In the genomic region with DNA sequence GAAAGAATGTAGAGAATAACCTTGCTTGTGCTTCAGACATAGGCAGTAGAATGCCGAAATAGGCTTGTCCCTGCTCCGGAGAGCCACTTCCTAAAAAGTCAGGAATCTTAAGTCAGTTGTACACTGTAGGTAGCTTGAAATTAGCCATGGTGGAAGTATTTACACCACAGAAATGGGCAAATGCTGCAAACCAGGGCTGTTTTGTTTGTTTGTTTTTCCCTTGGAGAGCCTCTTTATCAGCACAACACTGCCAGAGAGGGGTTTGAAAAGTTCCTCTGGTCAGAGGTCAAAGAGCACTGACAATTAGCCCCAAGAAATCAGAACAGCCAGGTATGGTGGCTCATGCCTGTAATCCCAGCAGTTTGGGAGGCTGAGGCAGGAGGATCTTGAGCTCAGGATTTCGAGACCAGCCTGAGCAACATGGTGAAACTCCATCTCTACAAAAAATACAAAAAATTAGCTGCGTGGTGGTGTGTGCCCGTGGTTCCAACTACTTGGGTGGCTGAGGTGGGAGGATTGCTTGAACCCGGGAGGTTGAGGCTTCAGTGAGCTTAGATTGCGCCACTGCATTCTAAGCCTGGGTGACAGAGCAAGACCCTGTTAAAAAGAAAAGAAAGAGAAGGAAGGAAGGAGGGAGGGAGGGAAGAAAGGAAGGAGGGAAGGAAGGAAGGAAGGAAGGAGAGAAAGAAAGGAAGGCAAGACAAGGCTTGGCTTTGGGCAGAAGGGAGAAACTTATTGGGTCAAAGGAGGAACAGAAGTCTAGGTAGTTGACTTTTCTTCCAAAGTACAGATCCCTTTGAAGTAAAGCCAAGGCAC, we compare ENCODE assay signal across 1 cellular context.
TF ChIP-seq lines count a peak whose summit lies in the region.

No MANE protein-coding gene starts in this region.

TF ChIP-seq in HepG2, 621 proteins besides CTCF, POLR2A, EP300 and RAD21 (continued from another document and continues in another):
- TF ChIP-seq, protein P1, sequence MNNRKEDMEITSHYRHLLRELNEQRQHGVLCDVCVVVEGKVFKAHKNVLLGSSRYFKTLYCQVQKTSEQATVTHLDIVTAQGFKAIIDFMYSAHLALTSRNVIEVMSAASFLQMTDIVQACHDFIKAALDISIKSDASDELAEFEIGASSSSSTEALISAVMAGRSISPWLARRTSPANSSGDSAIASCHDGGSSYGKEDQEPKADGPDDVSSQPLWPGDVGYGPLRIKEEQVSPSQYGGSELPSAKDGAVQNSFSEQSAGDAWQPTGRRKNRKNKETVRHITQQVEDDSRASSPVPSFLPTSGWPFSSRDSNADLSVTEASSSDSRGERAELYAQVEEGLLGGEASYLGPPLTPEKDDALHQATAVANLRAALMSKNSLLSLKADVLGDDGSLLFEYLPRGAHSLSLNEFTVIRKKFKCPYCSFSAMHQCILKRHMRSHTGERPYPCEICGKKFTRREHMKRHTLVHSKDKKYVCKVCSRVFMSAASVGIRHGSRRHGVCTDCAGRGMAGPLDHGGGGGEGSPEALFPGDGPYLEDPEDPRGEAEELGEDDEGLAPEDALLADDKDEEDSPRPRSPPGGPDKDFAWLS (CRISPR knock-in tag; IDR thresholded peaks at IDR 0.05; ENCODE audit: borderline replicate concordance), result no peak
- TF ChIP-seq PITX1 (CRISPR knock-in tag; IDR thresholded peaks at IDR 0.05) (peak; percentile 73; the same call in 1 of the 2 replicates), SAP130 (CRISPR knock-in tag; IDR thresholded peaks at IDR 0.05; ENCODE audit: low read depth) (peak; percentile 53), ZNF7 (CRISPR knock-in tag; IDR thresholded peaks at IDR 0.05) (no peak), ZNF263 (CRISPR knock-in tag; IDR thresholded peaks at IDR 0.05) (no peak), SUZ12 (IDR thresholded peaks at IDR 0.05; ENCODE audit: low read depth, low read length) (no peak), SMARCC2 (IDR thresholded peaks at IDR 0.05) (no peak), CAMTA2 (CRISPR knock-in tag; IDR thresholded peaks at IDR 0.05; ENCODE audit: borderline replicate concordance) (no peak), ZNF816 (CRISPR knock-in tag; IDR thresholded peaks at IDR 0.05; ENCODE audit: borderline replicate concordance) (no peak), PHF8 (CRISPR knock-in tag; IDR thresholded peaks at IDR 0.05) (no peak), SRSF9 (IDR thresholded peaks at IDR 0.05; ENCODE audit: borderline replicate concordance, insufficient read depth, low read depth, low read length, poor library complexity, severe bottlenecking) (no peak), HDAC1 (CRISPR knock-in tag; IDR thresholded peaks at IDR 0.05) (peak; percentile 67; the same call in 1 of the 2 replicates), ZNF776 (CRISPR knock-in tag; IDR thresholded peaks at IDR 0.05) (no peak), GTF3A (CRISPR knock-in tag; conservative IDR thresholded peaks at IDR 0.05) (no peak; the same call in 1 of the 2 replicates), ZFAT (CRISPR knock-in tag; conservative IDR thresholded peaks at IDR 0.05) (no peak), SOX6 (IDR thresholded peaks at IDR 0.05) (no peak), SOX6 (CRISPR knock-in tag; IDR thresholded peaks at IDR 0.05) (peak; percentile 55), KLF9 (CRISPR knock-in tag; IDR thresholded peaks at IDR 0.05; ENCODE audit: low read depth) (no peak), ZNF260 (CRISPR knock-in tag; IDR thresholded peaks at IDR 0.05; ENCODE audit: borderline replicate concordance, low read depth) (no peak), ZNF674 (CRISPR knock-in tag; IDR thresholded peaks at IDR 0.05; ENCODE audit: low read depth) (no peak), TRIM24 (CRISPR knock-in tag; IDR thresholded peaks at IDR 0.05) (peak; percentile 67), NR3C1 (CRISPR knock-in tag; IDR thresholded peaks at IDR 0.05) (no peak), ZNF878 (CRISPR knock-in tag; IDR thresholded peaks at IDR 0.05) (peak; percentile 85), ARNT2 (CRISPR knock-in tag; IDR thresholded peaks at IDR 0.05; ENCODE audit: low read depth) (0 out of 2 replicates have a peak, but pooled peaks have one; percentile 28), MIER3 (CRISPR knock-in tag; IDR thresholded peaks at IDR 0.05; ENCODE audit: borderline replicate concordance) (peak; percentile 65; the same call in 1 of the 2 replicates), NFYB (CRISPR knock-in tag; IDR thresholded peaks at IDR 0.05) (no peak), ZSCAN20 (CRISPR knock-in tag; IDR thresholded peaks at IDR 0.05; ENCODE audit: borderline replicate concordance) (no peak), NPAS2 (CRISPR knock-in tag; IDR thresholded peaks at IDR 0.05; ENCODE audit: borderline replicate concordance) (no peak), GABPB1 (CRISPR knock-in tag; IDR thresholded peaks at IDR 0.05) (peak; percentile 19; the same call in 1 of the 2 replicates)
- TF ChIP-seq, protein P2, sequence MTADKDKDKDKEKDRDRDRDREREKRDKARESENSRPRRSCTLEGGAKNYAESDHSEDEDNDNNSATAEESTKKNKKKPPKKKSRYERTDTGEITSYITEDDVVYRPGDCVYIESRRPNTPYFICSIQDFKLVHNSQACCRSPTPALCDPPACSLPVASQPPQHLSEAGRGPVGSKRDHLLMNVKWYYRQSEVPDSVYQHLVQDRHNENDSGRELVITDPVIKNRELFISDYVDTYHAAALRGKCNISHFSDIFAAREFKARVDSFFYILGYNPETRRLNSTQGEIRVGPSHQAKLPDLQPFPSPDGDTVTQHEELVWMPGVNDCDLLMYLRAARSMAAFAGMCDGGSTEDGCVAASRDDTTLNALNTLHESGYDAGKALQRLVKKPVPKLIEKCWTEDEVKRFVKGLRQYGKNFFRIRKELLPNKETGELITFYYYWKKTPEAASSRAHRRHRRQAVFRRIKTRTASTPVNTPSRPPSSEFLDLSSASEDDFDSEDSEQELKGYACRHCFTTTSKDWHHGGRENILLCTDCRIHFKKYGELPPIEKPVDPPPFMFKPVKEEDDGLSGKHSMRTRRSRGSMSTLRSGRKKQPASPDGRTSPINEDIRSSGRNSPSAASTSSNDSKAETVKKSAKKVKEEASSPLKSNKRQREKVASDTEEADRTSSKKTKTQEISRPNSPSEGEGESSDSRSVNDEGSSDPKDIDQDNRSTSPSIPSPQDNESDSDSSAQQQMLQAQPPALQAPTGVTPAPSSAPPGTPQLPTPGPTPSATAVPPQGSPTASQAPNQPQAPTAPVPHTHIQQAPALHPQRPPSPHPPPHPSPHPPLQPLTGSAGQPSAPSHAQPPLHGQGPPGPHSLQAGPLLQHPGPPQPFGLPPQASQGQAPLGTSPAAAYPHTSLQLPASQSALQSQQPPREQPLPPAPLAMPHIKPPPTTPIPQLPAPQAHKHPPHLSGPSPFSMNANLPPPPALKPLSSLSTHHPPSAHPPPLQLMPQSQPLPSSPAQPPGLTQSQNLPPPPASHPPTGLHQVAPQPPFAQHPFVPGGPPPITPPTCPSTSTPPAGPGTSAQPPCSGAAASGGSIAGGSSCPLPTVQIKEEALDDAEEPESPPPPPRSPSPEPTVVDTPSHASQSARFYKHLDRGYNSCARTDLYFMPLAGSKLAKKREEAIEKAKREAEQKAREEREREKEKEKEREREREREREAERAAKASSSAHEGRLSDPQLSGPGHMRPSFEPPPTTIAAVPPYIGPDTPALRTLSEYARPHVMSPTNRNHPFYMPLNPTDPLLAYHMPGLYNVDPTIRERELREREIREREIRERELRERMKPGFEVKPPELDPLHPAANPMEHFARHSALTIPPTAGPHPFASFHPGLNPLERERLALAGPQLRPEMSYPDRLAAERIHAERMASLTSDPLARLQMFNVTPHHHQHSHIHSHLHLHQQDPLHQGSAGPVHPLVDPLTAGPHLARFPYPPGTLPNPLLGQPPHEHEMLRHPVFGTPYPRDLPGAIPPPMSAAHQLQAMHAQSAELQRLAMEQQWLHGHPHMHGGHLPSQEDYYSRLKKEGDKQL (CRISPR knock-in tag; IDR thresholded peaks at IDR 0.05; ENCODE audit: low read depth), result no peak
- TF ChIP-seq, protein P3, sequence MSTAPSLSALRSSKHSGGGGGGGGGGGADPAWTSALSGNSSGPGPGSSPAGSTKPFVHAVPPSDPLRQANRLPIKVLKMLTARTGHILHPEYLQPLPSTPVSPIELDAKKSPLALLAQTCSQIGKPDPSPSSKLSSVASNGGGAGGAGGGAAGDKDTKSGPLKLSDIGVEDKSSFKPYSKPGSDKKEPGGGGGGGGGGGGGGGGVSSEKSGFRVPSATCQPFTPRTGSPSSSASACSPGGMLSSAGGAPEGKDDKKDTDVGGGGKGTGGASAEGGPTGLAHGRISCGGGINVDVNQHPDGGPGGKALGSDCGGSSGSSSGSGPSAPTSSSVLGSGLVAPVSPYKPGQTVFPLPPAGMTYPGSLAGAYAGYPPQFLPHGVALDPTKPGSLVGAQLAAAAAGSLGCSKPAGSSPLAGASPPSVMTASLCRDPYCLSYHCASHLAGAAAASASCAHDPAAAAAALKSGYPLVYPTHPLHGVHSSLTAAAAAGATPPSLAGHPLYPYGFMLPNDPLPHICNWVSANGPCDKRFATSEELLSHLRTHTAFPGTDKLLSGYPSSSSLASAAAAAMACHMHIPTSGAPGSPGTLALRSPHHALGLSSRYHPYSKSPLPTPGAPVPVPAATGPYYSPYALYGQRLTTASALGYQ (CRISPR knock-in tag; IDR thresholded peaks at IDR 0.05), result peak; percentile 54
- TF ChIP-seq, protein P4, sequence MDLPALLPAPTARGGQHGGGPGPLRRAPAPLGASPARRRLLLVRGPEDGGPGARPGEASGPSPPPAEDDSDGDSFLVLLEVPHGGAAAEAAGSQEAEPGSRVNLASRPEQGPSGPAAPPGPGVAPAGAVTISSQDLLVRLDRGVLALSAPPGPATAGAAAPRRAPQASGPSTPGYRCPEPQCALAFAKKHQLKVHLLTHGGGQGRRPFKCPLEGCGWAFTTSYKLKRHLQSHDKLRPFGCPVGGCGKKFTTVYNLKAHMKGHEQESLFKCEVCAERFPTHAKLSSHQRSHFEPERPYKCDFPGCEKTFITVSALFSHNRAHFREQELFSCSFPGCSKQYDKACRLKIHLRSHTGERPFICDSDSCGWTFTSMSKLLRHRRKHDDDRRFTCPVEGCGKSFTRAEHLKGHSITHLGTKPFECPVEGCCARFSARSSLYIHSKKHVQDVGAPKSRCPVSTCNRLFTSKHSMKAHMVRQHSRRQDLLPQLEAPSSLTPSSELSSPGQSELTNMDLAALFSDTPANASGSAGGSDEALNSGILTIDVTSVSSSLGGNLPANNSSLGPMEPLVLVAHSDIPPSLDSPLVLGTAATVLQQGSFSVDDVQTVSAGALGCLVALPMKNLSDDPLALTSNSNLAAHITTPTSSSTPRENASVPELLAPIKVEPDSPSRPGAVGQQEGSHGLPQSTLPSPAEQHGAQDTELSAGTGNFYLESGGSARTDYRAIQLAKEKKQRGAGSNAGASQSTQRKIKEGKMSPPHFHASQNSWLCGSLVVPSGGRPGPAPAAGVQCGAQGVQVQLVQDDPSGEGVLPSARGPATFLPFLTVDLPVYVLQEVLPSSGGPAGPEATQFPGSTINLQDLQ (CRISPR knock-in tag; IDR thresholded peaks at IDR 0.05), result no peak
- TF ChIP-seq, protein P5, sequence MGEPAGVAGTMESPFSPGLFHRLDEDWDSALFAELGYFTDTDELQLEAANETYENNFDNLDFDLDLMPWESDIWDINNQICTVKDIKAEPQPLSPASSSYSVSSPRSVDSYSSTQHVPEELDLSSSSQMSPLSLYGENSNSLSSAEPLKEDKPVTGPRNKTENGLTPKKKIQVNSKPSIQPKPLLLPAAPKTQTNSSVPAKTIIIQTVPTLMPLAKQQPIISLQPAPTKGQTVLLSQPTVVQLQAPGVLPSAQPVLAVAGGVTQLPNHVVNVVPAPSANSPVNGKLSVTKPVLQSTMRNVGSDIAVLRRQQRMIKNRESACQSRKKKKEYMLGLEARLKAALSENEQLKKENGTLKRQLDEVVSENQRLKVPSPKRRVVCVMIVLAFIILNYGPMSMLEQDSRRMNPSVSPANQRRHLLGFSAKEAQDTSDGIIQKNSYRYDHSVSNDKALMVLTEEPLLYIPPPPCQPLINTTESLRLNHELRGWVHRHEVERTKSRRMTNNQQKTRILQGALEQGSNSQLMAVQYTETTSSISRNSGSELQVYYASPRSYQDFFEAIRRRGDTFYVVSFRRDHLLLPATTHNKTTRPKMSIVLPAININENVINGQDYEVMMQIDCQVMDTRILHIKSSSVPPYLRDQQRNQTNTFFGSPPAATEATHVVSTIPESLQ (CRISPR knock-in tag; conservative IDR thresholded peaks at IDR 0.05), result no peak
- TF ChIP-seq, protein P6, sequence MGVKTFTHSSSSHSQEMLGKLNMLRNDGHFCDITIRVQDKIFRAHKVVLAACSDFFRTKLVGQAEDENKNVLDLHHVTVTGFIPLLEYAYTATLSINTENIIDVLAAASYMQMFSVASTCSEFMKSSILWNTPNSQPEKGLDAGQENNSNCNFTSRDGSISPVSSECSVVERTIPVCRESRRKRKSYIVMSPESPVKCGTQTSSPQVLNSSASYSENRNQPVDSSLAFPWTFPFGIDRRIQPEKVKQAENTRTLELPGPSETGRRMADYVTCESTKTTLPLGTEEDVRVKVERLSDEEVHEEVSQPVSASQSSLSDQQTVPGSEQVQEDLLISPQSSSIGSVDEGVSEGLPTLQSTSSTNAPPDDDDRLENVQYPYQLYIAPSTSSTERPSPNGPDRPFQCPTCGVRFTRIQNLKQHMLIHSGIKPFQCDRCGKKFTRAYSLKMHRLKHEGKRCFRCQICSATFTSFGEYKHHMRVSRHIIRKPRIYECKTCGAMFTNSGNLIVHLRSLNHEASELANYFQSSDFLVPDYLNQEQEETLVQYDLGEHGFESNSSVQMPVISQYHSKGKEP (CRISPR knock-in tag; IDR thresholded peaks at IDR 0.05), result no peak
- TF ChIP-seq, protein P7, sequence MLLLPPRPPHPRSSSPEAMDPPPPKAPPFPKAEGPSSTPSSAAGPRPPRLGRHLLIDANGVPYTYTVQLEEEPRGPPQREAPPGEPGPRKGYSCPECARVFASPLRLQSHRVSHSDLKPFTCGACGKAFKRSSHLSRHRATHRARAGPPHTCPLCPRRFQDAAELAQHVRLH (CRISPR knock-in tag; IDR thresholded peaks at IDR 0.05; ENCODE audit: borderline replicate concordance, low read depth), result 0 out of 2 replicates have a peak, but pooled peaks have one; percentile 29
- TF ChIP-seq, protein P8, sequence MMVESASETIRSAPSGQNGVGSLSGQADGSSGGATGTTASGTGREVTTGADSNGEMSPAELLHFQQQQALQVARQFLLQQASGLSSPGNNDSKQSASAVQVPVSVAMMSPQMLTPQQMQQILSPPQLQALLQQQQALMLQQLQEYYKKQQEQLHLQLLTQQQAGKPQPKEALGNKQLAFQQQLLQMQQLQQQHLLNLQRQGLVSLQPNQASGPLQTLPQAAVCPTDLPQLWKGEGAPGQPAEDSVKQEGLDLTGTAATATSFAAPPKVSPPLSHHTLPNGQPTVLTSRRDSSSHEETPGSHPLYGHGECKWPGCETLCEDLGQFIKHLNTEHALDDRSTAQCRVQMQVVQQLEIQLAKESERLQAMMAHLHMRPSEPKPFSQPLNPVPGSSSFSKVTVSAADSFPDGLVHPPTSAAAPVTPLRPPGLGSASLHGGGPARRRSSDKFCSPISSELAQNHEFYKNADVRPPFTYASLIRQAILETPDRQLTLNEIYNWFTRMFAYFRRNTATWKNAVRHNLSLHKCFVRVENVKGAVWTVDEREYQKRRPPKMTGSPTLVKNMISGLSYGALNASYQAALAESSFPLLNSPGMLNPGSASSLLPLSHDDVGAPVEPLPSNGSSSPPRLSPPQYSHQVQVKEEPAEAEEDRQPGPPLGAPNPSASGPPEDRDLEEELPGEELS (CRISPR knock-in tag; IDR thresholded peaks at IDR 0.05), result peak; percentile 97
